ENCODE assay signal across 1 cellular context in genomic region chr4:19266566-19266965, GRCh38.
TF ChIP-seq lines count a peak whose summit lies in the region.

No MANE protein-coding gene starts in this region.

TF ChIP-seq in GM23338, 12 proteins besides CTCF, POLR2A, EP300 and RAD21 (continued from another document):
- TF ChIP-seq ZNF462 (CRISPR knock-in tag; IDR thresholded peaks at IDR 0.05): no peak
- TF ChIP-seq POLR2AphosphoS5 (IDR thresholded peaks at IDR 0.05; ENCODE audit: low read depth): no peak
- no peak for TF ChIP-seq ETS1 (IDR thresholded peaks at IDR 0.05)
- no peak for TF ChIP-seq JUNB (IDR thresholded peaks at IDR 0.05; ENCODE audit: unreplicated experiment)
- no peak for TF ChIP-seq EZH2 (IDR thresholded peaks at IDR 0.05; ENCODE audit: low read depth, unreplicated experiment)
- no peak for TF ChIP-seq EZH2phosphoT487 (IDR thresholded peaks at IDR 0.05; ENCODE audit: unreplicated experiment)
- TF ChIP-seq REST (IDR thresholded peaks at IDR 0.05; ENCODE audit: unreplicated experiment): no peak
TF ChIP-seq in GM23338: peak in this region for 0.
